Comparison of ENCODE assay signal across 8 cellular contexts in the genomic region with DNA sequence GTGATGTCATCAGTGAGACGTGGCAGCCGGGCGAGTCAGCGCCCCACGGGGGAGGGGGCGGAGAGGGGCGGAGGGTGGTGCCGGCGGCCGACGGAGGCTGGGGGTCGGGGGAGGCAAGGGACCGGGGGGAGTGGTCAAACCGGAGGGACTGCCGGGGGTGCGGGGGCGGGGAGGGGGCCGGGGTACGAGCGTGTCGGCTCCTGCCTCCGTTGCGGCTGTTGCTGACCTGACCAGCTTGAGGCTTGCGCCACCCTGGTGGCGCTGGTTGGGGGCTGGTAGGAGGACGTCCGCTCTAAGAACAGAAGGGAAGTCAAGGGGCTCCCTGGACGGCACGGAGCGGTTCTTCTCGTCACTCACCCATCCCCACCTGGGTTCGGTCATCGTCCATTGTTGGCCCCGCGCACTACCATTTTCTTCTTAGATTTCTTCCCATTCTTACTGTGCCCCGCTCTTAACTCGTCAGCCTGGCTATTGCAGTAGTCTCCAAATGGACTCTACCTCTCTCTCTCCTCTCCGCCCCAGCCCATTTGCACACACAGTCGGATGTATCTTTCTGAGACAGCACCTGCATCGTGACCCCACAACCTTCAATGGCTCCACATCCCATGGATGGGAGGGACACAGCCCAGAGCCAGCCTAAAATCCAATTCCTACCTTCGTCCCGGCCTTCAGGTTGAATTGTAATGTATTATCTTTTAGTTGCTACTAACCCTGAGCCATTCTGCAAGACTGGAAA. TPM values are rescaled to one million over a fixed set of nuclear protein-coding genes. Genes with fewer than 3 reads are reported as not detected.
DNase-seq lines count a peak whose midpoint lies in the region; ATAC-seq and TF ChIP-seq lines count a peak whose summit lies in the region.

No MANE protein-coding gene starts in this region.

- H3K4me1 ChIP-seq in Panc1 (ENCODE audit: control insufficient read depth, insufficient read depth, low read length), result peaks cover 18% of the 10 kb centered on the region
- peaks cover 19 to 22% of the 10 kb centered on the region in 2 donors for H3K4me1 ChIP-seq in naive thymus-derived CD4-positive, alpha-beta T cell (ENCODE audit: control insufficient read depth in 2 of 2, insufficient read depth in 2 of 2, low read length in 2 of 2)

- CTCF ChIA-PET in Panc1 (lab: Charles Lee), result interaction anchor here (0.6 to 1.7 kb wide), 9 partner anchors 39 to 1368 kb away, joined by 3 to 10 read pairs (median 5); partner anchors contain the start of gene ACTR2
- CTCF ChIA-PET in naive thymus-derived CD4-positive, alpha-beta T cell (lab: Charles Lee), result interaction anchor here (0.6 to 3.4 kb wide), 5 partner anchors 9 to 213 kb away, joined by 4 to 12 read pairs (median 5); partner anchors contain the start of gene ACTR2

- in situ Hi-C loops in Panc1 (cut with HindIII; ENCODE audit: low pct_unique_long_range_greater_than_20kb, low sequenced_read_pairs), result no loop called here

- DNase-seq in AG10803 (ENCODE audit: low read depth) (no peak), Panc1 (ENCODE audit: low read depth, low spot score) (no peak), LoVo (ENCODE audit: low spot score) (no peak), DMS 273 treated with DMSO at 0.1 percent for 48 hours (lab: John Stamatoyannopoulos, UW) (no peak)
- peak in 1 of 3 experiments; percentile 29 for DNase-seq in effector memory CD8-positive, alpha-beta T cell
- DNase-seq in naive thymus-derived CD4-positive, alpha-beta T cell, result peak in 5 of 9 donors; percentile 6 to 35 (median 11)

- H3K4me3 ChIP-seq in AG10803 (ENCODE audit: low read length), result peak overlapping the region; percentile 73
- H3K4me3 ChIP-seq in Panc1 (ENCODE audit: low read depth in 2 of 2, low read length in 2 of 2), result peak overlapping the region; percentile 39 to 73
- peak overlapping the region; percentile 78 for H3K4me3 ChIP-seq in naive thymus-derived CD4-positive, alpha-beta T cell (ENCODE audit: low read length)

- peak overlapping the region; percentile 66 for H3K27ac ChIP-seq in Panc1 (ENCODE audit: low read length)
- peak overlapping the region; percentile 74 for H3K27ac ChIP-seq in naive thymus-derived CD4-positive, alpha-beta T cell (ENCODE audit: low read depth, low read length)

- H3K27ac Mint-ChIP-seq in effector memory CD8-positive, alpha-beta T cell, result peak overlapping the region; percentile 98 to 100
- peak overlapping the region; percentile 95 to 100 (median 99) for H3K27ac Mint-ChIP-seq in naive thymus-derived CD4-positive, alpha-beta T cell

- H3K9me3 ChIP-seq in Panc1 (ENCODE audit: control insufficient read depth, insufficient read depth, low read depth, low read length), result no peaks in the 10 kb centered on the region
- H3K9me3 ChIP-seq in naive thymus-derived CD4-positive, alpha-beta T cell (ENCODE audit: control insufficient read depth in 2 of 3, low read length in 3 of 3), result no peaks in the 10 kb centered on the region

- H3K27me3 ChIP-seq in Panc1 (ENCODE audit: control insufficient read depth, insufficient read depth, low read length), result no peaks in the 10 kb centered on the region
- H3K27me3 ChIP-seq in naive thymus-derived CD4-positive, alpha-beta T cell (ENCODE audit: control insufficient read depth in 2 of 2, insufficient read depth in 2 of 2, low read length in 2 of 2), result no peaks in the 10 kb centered on the region

- POLR2A ChIA-PET in Panc1 (lab: Charles Lee), result interaction anchor here (0.6 to 1.4 kb wide), 4 partner anchors 40 to 229 kb away, joined by 3 to 12 read pairs (median 5); partner anchors contain the start of gene CEP68
- POLR2A ChIA-PET in naive thymus-derived CD4-positive, alpha-beta T cell (lab: Charles Lee), result interaction anchor here (0.6 to 3.5 kb wide), 15 partner anchors 9 to 1542 kb away, joined by 3 to 51 read pairs (median 4); partner anchors contain the start of genes ACTR2, AFTPH, CEP68 and MDH1

- ATAC-seq in GM18868 (IDR thresholded peaks at IDR 0.05; ENCODE audit: unreplicated experiment) (peak; percentile 16), HG03064 (IDR thresholded peaks at IDR 0.05; ENCODE audit: low read depth, unreplicated experiment) (peak; percentile 28), Panc1 (peak; percentile 69)
- ATAC-seq in effector memory CD8-positive, alpha-beta T cell (replicated peaks), result peak; percentile 2
- peak; percentile 6 for ATAC-seq in naive thymus-derived CD4-positive, alpha-beta T cell

- no TSS peak for BruUV-seq in Panc1 (replicated peaks; lab: Mats Ljungman, UMichigan)

- peak overlapping the region; percentile 96 to 100 for H3K4me3 Mint-ChIP-seq in effector memory CD8-positive, alpha-beta T cell
- H3K4me3 Mint-ChIP-seq in naive thymus-derived CD4-positive, alpha-beta T cell, result peak overlapping the region; percentile 90 to 100 (median 98)

- peaks cover 30 to 42% of the 10 kb centered on the region in 2 donors for H3K4me1 Mint-ChIP-seq in effector memory CD8-positive, alpha-beta T cell (ENCODE audit: low read depth in 2 of 2)
- H3K4me1 Mint-ChIP-seq in naive thymus-derived CD4-positive, alpha-beta T cell, result peaks cover 22 to 43% (median 34%) of the 10 kb centered on the region in 7 donors

- TF ChIP-seq CTCF in AG10803 (conservative IDR thresholded peaks at IDR 0.05; ENCODE audit: low read length), result no peak
- no peak for TF ChIP-seq CTCF in Panc1 (IDR thresholded peaks at IDR 0.05)

- H3K36me3 Mint-ChIP-seq in effector memory CD8-positive, alpha-beta T cell (ENCODE audit: insufficient read depth), result peaks cover 37% of the 10 kb centered on the region
- H3K36me3 Mint-ChIP-seq in naive thymus-derived CD4-positive, alpha-beta T cell, result peaks cover 0 to 4% (median 3%) of the 10 kb centered on the region in 5 donors

- no peaks in the 10 kb centered on the region for H3K9me3 Mint-ChIP-seq in effector memory CD8-positive, alpha-beta T cell
- no peaks in the 10 kb centered on the region for H3K9me3 Mint-ChIP-seq in naive thymus-derived CD4-positive, alpha-beta T cell

- no peaks in the 10 kb centered on the region; the same call in 1 of the 2 replicates for H3K36me3 ChIP-seq in Panc1 (ENCODE audit: control insufficient read depth, insufficient read depth, low read length)
- peaks cover 0 to 8% (median 0%) of the 10 kb centered on the region in 3 experiments for H3K36me3 ChIP-seq in naive thymus-derived CD4-positive, alpha-beta T cell (ENCODE audit: control insufficient read depth in 2 of 3, insufficient read depth in 3 of 3, low read length in 3 of 3)

- intact Hi-C loops in Panc1 (cut with micrococcal nuclease; ENCODE audit: unreplicated experiment), result no loop called here
- intact Hi-C loops in naive thymus-derived CD4-positive, alpha-beta T cell (cut with micrococcal nuclease), result loop anchor here (1.0 to 5.0 kb wide), 18 partner anchors 33 to 1542 kb away; partner anchors contain the start of genes ACTR2 (in 2 of the 2), AFTPH (in 2 of the 2), CEP68 (in 2 of the 2) and UGP2 (in 2 of the 2)

- H3K27me3 Mint-ChIP-seq in effector memory CD8-positive, alpha-beta T cell, result no peaks in the 10 kb centered on the region
- peaks cover 0 to 17% (median 0%) of the 10 kb centered on the region in 5 donors for H3K27me3 Mint-ChIP-seq in naive thymus-derived CD4-positive, alpha-beta T cell

RNA-seq across cellular contexts. Expression of gene RAB1A, which starts 0.7 kb away (rescaled TPM):
- 128 TPM for total RNA-seq in Panc1 (2021; ENCODE audit: unreplicated experiment)
- 124 TPM for polyA plus RNA-seq in Panc1 (2012; ENCODE audit: insufficient read length)
- total RNA-seq in naive thymus-derived CD4-positive, alpha-beta T cell, result 10 to 100 TPM; 48.8 to 78.6 (median 65.8) TPM
- polyA plus RNA-seq in naive thymus-derived CD4-positive, alpha-beta T cell, result 10 to 100 TPM; 53.6 to 61.4 TPM

Comparison
In these comparisons a context has a peak if more than half of its experiments do, and no peak if none do; other contexts are left out.
1. DNase-seq: peak in naive thymus-derived CD4-positive, alpha-beta T cell (5 of 9); none in AG10803 (single experiment), Panc1 (single experiment), LoVo (single experiment) and DMS 273 treated with DMSO at 0.1 percent for 48 hours (single experiment).
2. ATAC-seq: peak in every context shown above with its lines; median percentile 69 in Panc1; 28 in HG03064; 16 in GM18868; 6 in naive thymus-derived CD4-positive, alpha-beta T cell; 2 in effector memory CD8-positive, alpha-beta T cell.
3. Peak in every context shown above with its lines, with median percentiles within 50 percentile points of each other: H3K4me3 ChIP-seq.